19 cellular contexts compared by ENCODE assay signal in genomic region chr7:140391634-140392033, GRCh38. TPM values are rescaled to one million over a fixed set of nuclear protein-coding genes. Genes with fewer than 3 reads are reported as not detected.
DNase-seq lines count a peak whose midpoint lies in the region; ATAC-seq, FAIRE-seq and TF ChIP-seq lines count a peak whose summit lies in the region.
"Had no signal": no experiment of that assay in that cellular context is flagged by ENCODE, and none has a peak within 500 bp of the region (broad histone marks: within the 10 kb centered on the region; RNA-seq: fewer than 3 reads in every experiment).

No MANE protein-coding gene starts in this region.

- peak overlapping the region in 5 of 10 experiments; percentile 3 to 59 (median 36); a peak in 6 of 20 replicates for H3K4me3 ChIP-seq in BLaER1 treated with 17β-estradiol and CSF1 and Interleukin-3, amounts not matched to agents 10 nM and 100 nM
- H3K4me3 ChIP-seq in small intestine (ENCODE audit: low read depth in 1 of 2, low read length in 2 of 2): no peak overlapping the region
- H3K4me3 ChIP-seq: HAP-1 had no signal

- TF ChIP-seq POLR2A in erythroblast (IDR thresholded peaks at IDR 0.05; ENCODE audit: low read length): no peak

- WGBS in small intestine, 3 donors: 72 to 83% (median 81%) methylated on average over 1 of the region's 1 CpG

- H3K27ac ChIP-seq in BLaER1 treated with 17β-estradiol and CSF1 and Interleukin-3, amounts not matched to agents 10 nM and 100 nM: peak overlapping the region in 10 of 11 experiments; percentile 24 to 94 (median 89); a peak in 19 of 22 replicates
- no peak overlapping the region for H3K27ac ChIP-seq in small intestine (ENCODE audit: low read depth in 1 of 2, low read length in 1 of 2)

- peaks cover 0 to 56% (median 28%) of the 10 kb centered on the region in 11 experiments; a peak in 18 of 22 replicates for H3K36me3 ChIP-seq in BLaER1 treated with 17β-estradiol and CSF1 and Interleukin-3, amounts not matched to agents 10 nM and 100 nM
- no peaks in the 10 kb centered on the region for H3K36me3 ChIP-seq in small intestine (ENCODE audit: control insufficient read depth in 2 of 2, insufficient read depth in 2 of 2, low read length in 2 of 2)
- H3K36me3 ChIP-seq: HAP-1 had no signal

- H3K9me3 ChIP-seq in BLaER1 treated with 17β-estradiol and CSF1 and Interleukin-3, amounts not matched to agents 10 nM and 100 nM (replicated peaks in 1 of 11): peaks cover 0 to 9% (median 4%) of the 10 kb centered on the region in 11 experiments; a peak in 4 of 22 replicates
- no peaks in the 10 kb centered on the region for H3K9me3 ChIP-seq in small intestine (ENCODE audit: control insufficient read depth, low read depth)
- H3K9me3 ChIP-seq: HAP-1 had no signal

- peaks cover 0 to 18% (median 0%) of the 10 kb centered on the region in 11 experiments; a peak in 5 of 22 replicates for H3K27me3 ChIP-seq in BLaER1 treated with 17β-estradiol and CSF1 and Interleukin-3, amounts not matched to agents 10 nM and 100 nM
- H3K27me3 ChIP-seq in small intestine (ENCODE audit: control insufficient read depth in 2 of 2, insufficient read depth in 2 of 2, low read length in 2 of 2): no peaks in the 10 kb centered on the region

- no peak for ATAC-seq in GM19328 (IDR thresholded peaks at IDR 0.05; ENCODE audit: unreplicated experiment)
- ATAC-seq: HepG2 had no signal

- no peak for FAIRE-seq in small intestine (lab: Jason Lieb, UNC)
- FAIRE-seq: D721Med, H1, HepG2 had no signal

- DNase-seq in HUDEP-2 (lab: John Stamatoyannopoulos, UW; ENCODE audit: unreplicated experiment in 76 of 76) (peak in 44 of 76 experiments; percentile 4 to 69 (median 25)), SK-MEL-5 (ENCODE audit: low read depth, low spot score) (peak; percentile 91), erythroblast (lab: John Stamatoyannopoulos, UW) (peak; percentile 25 to 84), NCI-H345 treated with DMSO at 0.1 percent for 48 hours (lab: John Stamatoyannopoulos, UW; ENCODE audit: unreplicated experiment) (no peak), small intestine (no peak), D341Med (ENCODE audit: low spot score) (no peak)
- DNase-seq: 8988T; CD4-positive, alpha-beta T cell; DMS153; DMS79 treated with DMSO at 0.1 percent for 48 hours; GDM1; HFFc6 had no signal

- H3K4me2 ChIP-seq in BLaER1 treated with 17β-estradiol and CSF1 and Interleukin-3, amounts not matched to agents 10 nM and 100 nM: peak overlapping the region; percentile 86 to 99 (median 91)

- peak overlapping the region in 9 of 11 experiments; percentile 49 to 78 (median 71); a peak in 16 of 22 replicates for H3K9ac ChIP-seq in BLaER1 treated with 17β-estradiol and CSF1 and Interleukin-3, amounts not matched to agents 10 nM and 100 nM

- in situ Hi-C loops in SK-MEL-5 (cut with HindIII; ENCODE audit: low pct_unique_long_range_greater_than_20kb, low sequenced_read_pairs): no loop called here

- H4K20me1 ChIP-seq in BLaER1 treated with 17β-estradiol and CSF1 and Interleukin-3, amounts not matched to agents 10 nM and 100 nM: peaks cover 0 to 90% (median 68%) of the 10 kb centered on the region in 11 experiments; a peak in 16 of 22 replicates

- H3K4me1 ChIP-seq in BLaER1 treated with 17β-estradiol and CSF1 and Interleukin-3, amounts not matched to agents 10 nM and 100 nM: peaks cover 56 to 95% (median 74%) of the 10 kb centered on the region in 10 experiments
- H3K4me1 ChIP-seq in small intestine (ENCODE audit: control insufficient read depth in 2 of 2, insufficient read depth in 1 of 2, low read depth in 1 of 2, low read length in 1 of 2): no peaks in the 10 kb centered on the region

RNA-seq across cellular contexts. Expression of gene SLC37A3, which starts 6.7 kb away (rescaled TPM):
- 77.6 and 81.5 TPM in 2 replicates for total RNA-seq in SK-MEL-5 (2014; rRNA removed; shearing (Covaris generic))
- polyA plus RNA-seq in SK-MEL-5 (2015; cell fraction: cytosol; rRNA removed): 61.4 and 78.8 TPM in 2 replicates
- 310 and 391 TPM in 2 replicates for polyA plus RNA-seq in SK-MEL-5 (2015; cell fraction: nucleus; rRNA removed)
- 10 to 100 TPM; 14.1 to 18.4 (median 17.1) TPM for polyA plus RNA-seq in small intestine

RNA-seq across cellular contexts. Expression of gene RAB19, which starts 12.2 kb away (rescaled TPM):
- total RNA-seq in SK-MEL-5 (2014; rRNA removed; shearing (Covaris generic)): not detected in 2 replicates
- 0.39 TPM in 1 of 2 replicates, not detected in the other for polyA plus RNA-seq in SK-MEL-5 (2015; cell fraction: cytosol; rRNA removed)
- not detected in 2 replicates for polyA plus RNA-seq in SK-MEL-5 (2015; cell fraction: nucleus; rRNA removed)
- 1 to 10 TPM in 2 of 3 donors, not detected in 1; 2.2 to 4.9 TPM for polyA plus RNA-seq in small intestine
- total RNA-seq: HFFc6, HT1080 had no signal
- polyA plus RNA-seq: HepG2 had no signal

Comparison
In these comparisons a context has a peak if more than half of its experiments do, and no peak if none do; other contexts are left out.
1. H3K27ac ChIP-seq: peak in BLaER1 treated with 17β-estradiol and CSF1 and Interleukin-3, amounts not matched to agents 10 nM and 100 nM (10 of 11); none in small intestine (0 of 2).
2. DNase-seq: peak in HUDEP-2 (44 of 76), SK-MEL-5 (single experiment) and erythroblast (2 of 2); none in NCI-H345 treated with DMSO at 0.1 percent for 48 hours (single experiment), small intestine (single experiment) and D341Med (single experiment).